ENCODE assay signal across 20 cellular contexts in genomic region chr1:42743302-42744029, GRCh38. TPM values are rescaled to one million over a fixed set of nuclear protein-coding genes. Genes with fewer than 3 reads are reported as not detected.
A peak's percentile ranks its signal among the peaks of the same experiment; 100 is the strongest.
DNase-seq lines count a peak whose midpoint lies in the region; ATAC-seq, FAIRE-seq and TF ChIP-seq lines count a peak whose summit lies in the region.
"Had no signal": no experiment of that assay in that cellular context is flagged by ENCODE, and none has a peak within 500 bp of the region (broad histone marks: within the 10 kb centered on the region; RNA-seq: fewer than 3 reads in every experiment).

No MANE protein-coding gene starts in this region.

- no peaks in the 10 kb centered on the region for H3K9me2 ChIP-seq in GM23338 (ENCODE audit: insufficient read depth)

- no peak for ATAC-seq in GM23338
- ATAC-seq in HG02798 (IDR thresholded peaks at IDR 0.05; ENCODE audit: poor library complexity, unreplicated experiment), result no peak
- ATAC-seq: GM12878, K562, left lobe of liver, pancreas had no signal

- H3K4me3 ChIP-seq in GM23338 (no peak overlapping the region), neural progenitor cell (no peak overlapping the region)
- H3K4me3 ChIP-seq: GM12878, K562, pancreas had no signal

- TF ChIP-seq CTCF in GM23338 (conservative IDR thresholded peaks at IDR 0.05; ENCODE audit: low read depth in 2 of 2), result no peak
- TF ChIP-seq CTCF in neural progenitor cell (IDR thresholded peaks at IDR 0.05), result no peak
- no peak for TF ChIP-seq CTCF in D721Med (IDR thresholded peaks at IDR 0.05; ENCODE audit: insufficient read depth, missing control alignments)

- no peak overlapping the region for H3K9ac ChIP-seq in neural progenitor cell

- no peak overlapping the region for H3K4me3 Mint-ChIP-seq in GM23338
- H3K4me3 Mint-ChIP-seq in neural progenitor cell, result peak overlapping the region; percentile 22
- H3K4me3 Mint-ChIP-seq: activated B cell treated with CpG ODN at 0.5 μM for 24 hours had no signal

- H3K27ac Mint-ChIP-seq in GM23338, result no peak overlapping the region
- H3K27ac Mint-ChIP-seq in neural progenitor cell, result peak overlapping the region; percentile 89
- H3K27ac Mint-ChIP-seq: activated B cell treated with CpG ODN at 0.5 μM for 24 hours had no signal

- no peak overlapping the region for H3K27ac ChIP-seq in GM23338 (ENCODE audit: low read depth)
- H3K27ac ChIP-seq in neural progenitor cell, result no peak overlapping the region
- H3K27ac ChIP-seq: HL-60, pancreas had no signal

- no peak for FAIRE-seq in D721Med (lab: Jason Lieb, UNC)
- FAIRE-seq: GM12878, K562, pancreas had no signal

- H3K9me3 Mint-ChIP-seq in GM23338 (no peaks in the 10 kb centered on the region; the same call in 1 of the 3 replicates), neural progenitor cell (no peaks in the 10 kb centered on the region)
- H3K9me3 Mint-ChIP-seq: activated B cell treated with CpG ODN at 0.5 μM for 24 hours had no signal

- no peak for DNase-seq in GM23338 (ENCODE audit: low spot score)
- DNase-seq in NCI-H2171 treated with DMSO at 0.1 percent for 48 hours (lab: John Stamatoyannopoulos, UW), result peak; percentile 71
- DNase-seq in epidermal melanocyte (ENCODE audit: insufficient read length, low spot score), result peak; percentile 64
- DNase-seq in neural progenitor cell (ENCODE audit: low spot score), result no peak
- DNase-seq in NCI-H1417 treated with DMSO at 0.1 percent for 48 hours (lab: John Stamatoyannopoulos, UW), result no peak
- DNase-seq in hippocampal formation (lab: John Stamatoyannopoulos, UW), result no peak
- DNase-seq in D721Med (ENCODE audit: insufficient read length, low spot score), result no peak
- DNase-seq: activated B cell treated with CpG ODN at 0.5 μM for 24 hours; activated CD8-positive, alpha-beta memory T cell treated with anti-CD3 and anti-CD28 coated beads for 24 hours; GDM1; NCI-H226; NK-92 treated with Interleukin-12 subunit alpha and Interleukin-12 subunit beta, amount 100 ng/mL, for 24 hours; pancreas; T-helper 2 cell had no signal

- H2AFZ ChIP-seq in GM23338, result peak overlapping the region; percentile 83; the same call in 1 of the 2 replicates
- H2AFZ ChIP-seq in neural progenitor cell (replicated peaks), result no peak overlapping the region

- H3K4me1 ChIP-seq in GM23338 (ENCODE audit: insufficient read depth) (peaks cover 22% of the 10 kb centered on the region), neural progenitor cell (peaks cover 21% of the 10 kb centered on the region)
- H3K4me1 ChIP-seq: pancreas had no signal

- H3K4me2 ChIP-seq in GM23338 (no peak overlapping the region), neural progenitor cell (no peak overlapping the region)

- peaks cover 42% of the 10 kb centered on the region for H3K4me1 Mint-ChIP-seq in GM23338
- peaks cover 38% of the 10 kb centered on the region for H3K4me1 Mint-ChIP-seq in neural progenitor cell
- H3K4me1 Mint-ChIP-seq: activated B cell treated with CpG ODN at 0.5 μM for 24 hours had no signal

- peaks cover 14% of the 10 kb centered on the region; the same call in 2 of the 3 replicates for H3K36me3 Mint-ChIP-seq in GM23338 (ENCODE audit: low read depth)
- H3K36me3 Mint-ChIP-seq in neural progenitor cell, result peaks cover 19% of the 10 kb centered on the region

- no peaks in the 10 kb centered on the region for H3K9me3 ChIP-seq in neural progenitor cell (ENCODE audit: low read depth)
- H3K9me3 ChIP-seq: pancreas had no signal

- H3K27me3 Mint-ChIP-seq in GM23338 (ENCODE audit: insufficient read depth, low read depth, poor library complexity) (peaks cover 18% of the 10 kb centered on the region), neural progenitor cell (ENCODE audit: insufficient read depth, low read depth) (peaks cover 13% of the 10 kb centered on the region)
- H3K27me3 Mint-ChIP-seq: activated B cell treated with CpG ODN at 0.5 μM for 24 hours had no signal

- no peaks in the 10 kb centered on the region for H3K27me3 ChIP-seq in GM23338 (ENCODE audit: insufficient read depth)
- no peaks in the 10 kb centered on the region for H3K27me3 ChIP-seq in neural progenitor cell
- H3K27me3 ChIP-seq: pancreas had no signal

- H4K20me1 ChIP-seq in GM23338 (replicated peaks; ENCODE audit: insufficient read depth), result no peaks in the 10 kb centered on the region
- H4K20me1 ChIP-seq in neural progenitor cell (ENCODE audit: low read depth), result no peaks in the 10 kb centered on the region

- no peaks in the 10 kb centered on the region for H3K79me2 ChIP-seq in GM23338 (replicated peaks; ENCODE audit: insufficient read depth)
- H3K79me2 ChIP-seq in neural progenitor cell (ENCODE audit: low read depth), result no peaks in the 10 kb centered on the region

- H3K36me3 ChIP-seq in GM23338 (ENCODE audit: insufficient read depth) (no peaks in the 10 kb centered on the region), neural progenitor cell (no peaks in the 10 kb centered on the region)

- H3F3A ChIP-seq in GM23338 (replicated peaks; ENCODE audit: low read depth), result 0 out of 2 replicates have a peak, but pooled peaks cover 3% of the 10 kb centered on the region
- peaks cover 23% of the 10 kb centered on the region for H3F3A ChIP-seq in neural progenitor cell (ENCODE audit: low read depth)

TF ChIP-seq in GM23338, 12 proteins besides CTCF, POLR2A, EP300 and RAD21 (continues in another document):
- TF ChIP-seq ZNF462 (CRISPR knock-in tag; IDR thresholded peaks at IDR 0.05), result no peak
- no peak for TF ChIP-seq STAT1 (IDR thresholded peaks at IDR 0.05; ENCODE audit: unreplicated experiment)

RNA-seq across cellular contexts. Expression of gene CLDN19, which starts 3.4 kb away (rescaled TPM):
- total RNA-seq in GM23338 (2014; rRNA removed; shearing (Covaris generic)), result 10.8 and 12.8 TPM in 2 replicates
- polyA plus RNA-seq in GM23338 (2016; fragmentation: Nextera tagmentation; extraction: Ambion mirVana), result 2.3 and 2.6 TPM in 2 replicates
- total RNA-seq in neural progenitor cell (ENCODE audit: low replicate concordance), result 0.19 and 2.3 TPM in 2 replicates
- total RNA-seq: activated B cell treated with CpG ODN at 0.5 μM for 24 hours, chondrocyte, GM12878, K562, left lobe of liver, pancreas had no signal
- polyA plus RNA-seq: GM12878, K562 had no signal

RNA-seq across cellular contexts. Expression of gene P3H1, which starts 23.4 kb away (rescaled TPM):
- total RNA-seq in GM23338 (2014; rRNA removed; shearing (Covaris generic)), result 67.1 and 75.1 TPM in 2 replicates
- 50.5 and 51.1 TPM in 2 replicates for polyA plus RNA-seq in GM23338 (2016; fragmentation: Nextera tagmentation; extraction: Ambion mirVana)
- total RNA-seq in neural progenitor cell (ENCODE audit: low replicate concordance), result 54.9 and 77.8 TPM in 2 replicates

RNA-seq across cellular contexts. Expression of gene C1orf50, which starts 23.6 kb away (rescaled TPM):
- total RNA-seq in GM23338 (2014; rRNA removed; shearing (Covaris generic)), result 3.3 and 4.4 TPM in 2 replicates
- 4.7 and 5.0 TPM in 2 replicates for polyA plus RNA-seq in GM23338 (2016; fragmentation: Nextera tagmentation; extraction: Ambion mirVana)
- total RNA-seq in neural progenitor cell (ENCODE audit: low replicate concordance), result 5.3 and 19.0 TPM in 2 replicates

RNA-seq across cellular contexts. Expression of gene TMEM269, which starts 41.3 kb away (rescaled TPM):
- total RNA-seq in GM23338 (2014; rRNA removed; shearing (Covaris generic)), result 0.45 TPM in 1 of 2 replicates, not detected in the other
- polyA plus RNA-seq in GM23338 (2016; fragmentation: Nextera tagmentation; extraction: Ambion mirVana), result 0.28 and 0.31 TPM in 2 replicates
- 0.31 and 0.47 TPM in 2 replicates for total RNA-seq in neural progenitor cell (ENCODE audit: low replicate concordance)

Comparison
In these comparisons a context has a peak if more than half of its experiments do, and no peak if none do; other contexts are left out.
1. DNase-seq: peak in NCI-H2171 treated with DMSO at 0.1 percent for 48 hours (single experiment) and epidermal melanocyte (single experiment); none in GM23338 (single experiment), neural progenitor cell (single experiment), NCI-H1417 treated with DMSO at 0.1 percent for 48 hours (single experiment), hippocampal formation (0 of 2) and D721Med (single experiment).